21 cellular contexts compared by ENCODE assay signal in the genomic region with DNA sequence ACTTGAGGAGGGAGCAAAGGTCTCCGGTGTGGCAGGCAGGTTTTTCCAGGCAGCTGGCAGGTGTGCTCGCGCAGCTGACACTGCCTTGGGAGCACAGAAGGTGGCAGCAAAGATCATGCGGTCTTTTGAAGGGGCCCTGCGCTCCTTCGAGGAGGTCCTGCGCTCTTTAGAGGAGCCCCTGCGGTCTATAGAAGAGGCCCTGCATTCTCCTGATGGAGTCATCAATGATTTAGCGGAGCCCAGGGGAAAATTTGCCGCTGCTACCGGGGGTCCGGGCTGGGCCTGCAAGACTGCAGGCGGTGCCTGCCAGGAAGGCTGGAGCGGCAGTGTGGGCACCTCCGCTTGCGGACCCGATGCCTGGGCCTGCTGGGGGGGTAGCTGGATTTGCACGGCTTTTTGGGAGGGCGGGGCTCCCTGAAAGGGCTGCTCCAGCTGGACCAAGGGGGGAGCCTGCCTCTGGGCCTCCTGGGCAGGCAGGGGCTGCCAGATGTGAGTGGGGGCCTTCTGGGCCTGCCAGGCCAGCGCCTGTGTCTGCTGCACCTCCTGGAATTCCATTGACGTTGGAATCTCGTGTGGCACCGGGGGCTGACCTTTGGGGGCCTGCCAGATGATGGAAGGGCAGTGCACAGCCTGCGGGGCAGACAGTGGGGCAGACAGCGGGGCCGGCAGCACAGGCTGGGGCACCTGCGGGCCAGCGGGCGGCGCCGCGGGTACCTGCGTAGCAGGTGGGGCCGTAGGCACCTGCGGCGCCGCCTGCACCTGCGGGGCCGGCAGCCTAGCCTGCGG. TPM values are rescaled to one million over a fixed set of nuclear protein-coding genes. Genes with fewer than 3 reads are reported as not detected.
A peak's percentile ranks its signal among the peaks of the same experiment; 100 is the strongest.
DNase-seq lines count a peak whose midpoint lies in the region; ATAC-seq and TF ChIP-seq lines count a peak whose summit lies in the region.
"Had no signal": no experiment of that assay in that cellular context is flagged by ENCODE, and none has a peak within 500 bp of the region (broad histone marks: within the 10 kb centered on the region; RNA-seq: fewer than 3 reads in every experiment).

No MANE protein-coding gene starts in this region.

- H2BK12ac ChIP-seq in neuronal stem cell (ENCODE audit: low read length), result no peak overlapping the region

- H3K4me2 ChIP-seq in neuronal stem cell (ENCODE audit: insufficient read depth, low read length, poor library complexity, severe bottlenecking), result no peak overlapping the region

- no peak for TF ChIP-seq POLR2A in tibial nerve (IDR thresholded peaks at IDR 0.05)

- H4K8ac ChIP-seq in neuronal stem cell (ENCODE audit: low read depth, low read length), result no peak overlapping the region

- no peak for ATAC-seq in GM18858 (IDR thresholded peaks at IDR 0.05; ENCODE audit: unreplicated experiment)
- ATAC-seq: heart left ventricle, psoas muscle had no signal

- H2BK5ac ChIP-seq in neuronal stem cell (ENCODE audit: low read length), result peak overlapping the region; percentile 30

- intact Hi-C loops in colonic mucosa (cut with DNase I), result loop anchor here (5.0 to 10.0 kb wide), 2 partner anchors 212 to 1859 kb away; no protein-coding TSS in a partner anchor

- H3K36me3 ChIP-seq in colonic mucosa, result no peaks in the 10 kb centered on the region
- H3K36me3 ChIP-seq in neuronal stem cell (replicated peaks in 1 of 2; ENCODE audit: control insufficient read depth in 2 of 2, insufficient read depth in 2 of 2, low read length in 2 of 2), result no peaks in the 10 kb centered on the region
- H3K36me3 ChIP-seq in tibial nerve, result no peaks in the 10 kb centered on the region
- H3K36me3 ChIP-seq: brain microvascular endothelial cell, esophagus squamous epithelium, heart left ventricle had no signal

- no peak overlapping the region for H3K14ac ChIP-seq in neuronal stem cell (ENCODE audit: low read length)

- TF ChIP-seq EP300 in tibial nerve (IDR thresholded peaks at IDR 0.05), result no peak

- H3K27ac ChIP-seq in colonic mucosa (no peak overlapping the region), neuronal stem cell (replicated peaks; ENCODE audit: low read length) (no peak overlapping the region), tibial nerve (no peak overlapping the region)
- H3K27ac ChIP-seq: brain microvascular endothelial cell, esophagus squamous epithelium, heart left ventricle, psoas muscle had no signal

- H2AFZ ChIP-seq in neuronal stem cell (ENCODE audit: low read length), result no peak overlapping the region

- H3K9ac ChIP-seq in colonic mucosa (ENCODE audit: low read depth in 2 of 2, low read length in 2 of 2) (no peak overlapping the region), neuronal stem cell (ENCODE audit: low read depth, low read length, poor library complexity) (no peak overlapping the region)

- no CpG with 5 or more reads among the region's 40 CpGs for WGBS in neuronal stem cell (ENCODE audit: extremely low coverage in 2 of 2, insufficient read length in 2 of 2, insufficient replicate concordance in 1 of 2), 2 donors
- 86 to 87% methylated on average over 21 to 38 of the region's 40 CpGs for WGBS in tibial nerve, 2 donors

- H3K4me3 ChIP-seq in colonic mucosa (no peak overlapping the region), neuronal stem cell (ENCODE audit: low read length in 2 of 2) (no peak overlapping the region), tibial nerve (no peak overlapping the region)
- H3K4me3 ChIP-seq: esophagus squamous epithelium, heart left ventricle, psoas muscle had no signal

- H2BK120ac ChIP-seq in neuronal stem cell (ENCODE audit: low read depth, low read length), result no peak overlapping the region

- no peaks in the 10 kb centered on the region for H3K79me1 ChIP-seq in neuronal stem cell (ENCODE audit: low read depth, low read length)

- H3K4ac ChIP-seq in neuronal stem cell (ENCODE audit: low read length), result no peak overlapping the region

- H3K18ac ChIP-seq in neuronal stem cell (ENCODE audit: low read length), result no peak overlapping the region

- H3K23ac ChIP-seq in neuronal stem cell (ENCODE audit: low read depth, low read length, poor library complexity), result no peak overlapping the region

- peak; percentile 2 for DNase-seq in NCI-H146 (lab: John Stamatoyannopoulos, UW)
- no peak for DNase-seq in NCI-H146 treated with DMSO at 0.1 percent for 48 hours (lab: John Stamatoyannopoulos, UW; ENCODE audit: unreplicated experiment)
- DNase-seq in colonic mucosa, result peak; percentile 35
- DNase-seq in neuronal stem cell (ENCODE audit: low spot score), result no peak
- DNase-seq in NCI-H2196 treated with DMSO at 0.1 percent for 48 hours (lab: John Stamatoyannopoulos, UW; ENCODE audit: unreplicated experiment), result no peak
- no peak for DNase-seq in tibial nerve (ENCODE audit: low spot score in 2 of 2)
- DNase-seq: activated B cell treated with CpG ODN at 0.5 μM for 24 hours; brain microvascular endothelial cell; CD4-positive, alpha-beta T cell; esophagus squamous epithelium; GDM1; heart left ventricle; NCI-H187 treated with DMSO at 0.1 percent for 48 hours; stimulated activated CD4-positive, alpha-beta T cell treated with anti-CD3 and anti-CD28 coated beads, Interleukin-15, amount 100 ng/mL, for 24 hours; substantia nigra had no signal

- no peak overlapping the region for H2BK15ac ChIP-seq in neuronal stem cell (ENCODE audit: low read length)

- no peak overlapping the region for H4K91ac ChIP-seq in neuronal stem cell (ENCODE audit: low read depth, low read length, poor library complexity)

- no peaks in the 10 kb centered on the region for H3K4me1 ChIP-seq in colonic mucosa
- peaks cover 2 to 6% of the 10 kb centered on the region in 2 donors for H3K4me1 ChIP-seq in neuronal stem cell (ENCODE audit: control insufficient read depth in 2 of 2, insufficient read depth in 1 of 2, low read depth in 1 of 2, low read length in 2 of 2)
- peaks cover 0 to 18% (median 0%) of the 10 kb centered on the region in 4 donors for H3K4me1 ChIP-seq in tibial nerve
- H3K4me1 ChIP-seq: psoas muscle had no signal

- no peak overlapping the region for H2AK5ac ChIP-seq in neuronal stem cell (ENCODE audit: low read depth, low read length)

- peak; percentile 62 for TF ChIP-seq CTCF in LNCAP (IDR thresholded peaks at IDR 0.05)
- TF ChIP-seq CTCF in colonic mucosa (IDR thresholded peaks at IDR 0.05), result no peak
- TF ChIP-seq CTCF in tibial nerve (IDR thresholded peaks at IDR 0.05), result no peak

- H3K27me3 ChIP-seq in colonic mucosa (no peaks in the 10 kb centered on the region), neuronal stem cell (ENCODE audit: control insufficient read depth in 3 of 3, insufficient read depth in 3 of 3, low read depth in 1 of 3, low read length in 3 of 3) (no peaks in the 10 kb centered on the region), tibial nerve (peaks cover 0 to 14% of the 10 kb centered on the region in 2 donors)
- H3K27me3 ChIP-seq: brain microvascular endothelial cell had no signal

- H3K9me3 ChIP-seq in colonic mucosa, result no peaks in the 10 kb centered on the region
- H3K9me3 ChIP-seq in neuronal stem cell (replicated peaks in 1 of 2; ENCODE audit: control insufficient read depth in 2 of 2, insufficient read depth in 1 of 2, low read depth in 1 of 2, low read length in 2 of 2), result peaks cover 0 to 9% of the 10 kb centered on the region in 2 donors
- no peaks in the 10 kb centered on the region for H3K9me3 ChIP-seq in tibial nerve
- H3K9me3 ChIP-seq: esophagus squamous epithelium, heart left ventricle, psoas muscle had no signal

RNA-seq across cellular contexts. Expression of gene MAGEL2, which starts 2.1 kb away (rescaled TPM):
- under 1 TPM; 0.08 to 0.10 TPM for total RNA-seq in colonic mucosa
- polyA plus RNA-seq in neuronal stem cell (2013, experiment 1 of 2), result 3.0 TPM
- 3.0 TPM for polyA plus RNA-seq in neuronal stem cell (2013, experiment 2 of 2)
- total RNA-seq in tibial nerve, result under 1 TPM in 3 of 4 donors, not detected in 1; 0.20 to 0.60 (median 0.22) TPM
- total RNA-seq: A673; activated B cell treated with CpG ODN at 0.5 μM for 24 hours; CD4-positive, alpha-beta T cell; dermis microvascular lymphatic vessel endothelial cell; OCI-LY7 had no signal

RNA-seq across cellular contexts. Expression of gene NDN, which starts 41.5 kb away (rescaled TPM):
- total RNA-seq in colonic mucosa, result 10 to 100 TPM; 16.0 to 17.8 TPM
- 89.4 TPM for polyA plus RNA-seq in neuronal stem cell (2013, experiment 1 of 2)
- 87.4 TPM for polyA plus RNA-seq in neuronal stem cell (2013, experiment 2 of 2)
- total RNA-seq in tibial nerve, result 100 to 1,000 TPM in 3 of 4 donors, 10 to 100 TPM in 1; 71.7 to 147 (median 107) TPM
- total RNA-seq: A673; activated B cell treated with CpG ODN at 0.5 μM for 24 hours; CD4-positive, alpha-beta T cell; OCI-LY7 had no signal

Comparison
In these comparisons a context has a peak if more than half of its experiments do, and no peak if none do; other contexts are left out.
1. DNase-seq: peak in NCI-H146 (single experiment) and colonic mucosa (single experiment); none in NCI-H146 treated with DMSO at 0.1 percent for 48 hours (single experiment), neuronal stem cell (single experiment), NCI-H2196 treated with DMSO at 0.1 percent for 48 hours (single experiment) and tibial nerve (0 of 2).